In the genomic region with DNA sequence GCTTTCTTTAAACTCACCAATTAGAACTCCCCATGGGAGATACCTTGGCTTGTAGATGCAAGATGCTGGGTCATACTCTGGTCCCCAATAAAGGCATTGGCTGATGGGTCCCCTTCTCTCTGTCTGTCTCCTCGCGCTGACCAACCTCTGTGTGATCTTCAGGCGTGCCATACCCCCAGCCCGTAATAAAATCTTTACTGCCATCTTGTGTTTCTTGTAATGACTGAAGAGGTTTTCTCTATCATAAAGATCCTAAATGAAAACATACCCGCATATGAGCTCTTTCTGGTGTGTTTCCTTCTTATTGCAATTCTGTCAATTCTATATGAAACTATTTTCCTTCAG, we compare ENCODE assay signal across 2 cellular contexts. TPM values are rescaled to one million over a fixed set of nuclear protein-coding genes. Genes with fewer than 3 reads are reported as not detected.
"Had no signal": no experiment of that assay in that cellular context is flagged by ENCODE, and none has a peak within 500 bp of the region (broad histone marks: within the 10 kb centered on the region; RNA-seq: fewer than 3 reads in every experiment).

No MANE protein-coding gene starts in this region.

RNA-seq across cellular contexts. Expression of gene CR1, which starts 24.4 kb away (rescaled TPM):
- total RNA-seq: PC-9, RPMI7951 had no signal
